Comparison of ENCODE assay signal across 13 cellular contexts in genomic region chr16:85498607-85499006, GRCh38.
DNase-seq lines count a peak whose midpoint lies in the region; ATAC-seq and TF ChIP-seq lines count a peak whose summit lies in the region.
"Had no signal": no experiment of that assay in that cellular context is flagged by ENCODE, and none has a peak within 500 bp of the region (broad histone marks: within the 10 kb centered on the region; RNA-seq: fewer than 3 reads in every experiment).

No MANE protein-coding gene starts in this region.

- peak; percentile 39 to 81 (median 71) for ATAC-seq in heart left ventricle
- ATAC-seq in effector memory CD8-positive, alpha-beta T cell (replicated peaks) = peak; percentile 17

- no peaks in the 10 kb centered on the region for H3K9me3 Mint-ChIP-seq in effector memory CD8-positive, alpha-beta T cell
- no peaks in the 10 kb centered on the region for H3K9me3 Mint-ChIP-seq in activated CD4-positive, alpha-beta memory T cell treated with anti-CD3 and anti-CD28 coated beads for 36 hours

- TF ChIP-seq EP300 in transverse colon (IDR thresholded peaks at IDR 0.05; ENCODE audit: low read depth) = no peak

- 0 out of 2 replicates have a peak overlapping the region, but pooled peaks have one; percentile 52 for H2AFZ ChIP-seq in Loucy (ENCODE audit: low read length)
- H2AFZ ChIP-seq: PC-9 had no signal

- no peak overlapping the region for H3K27ac Mint-ChIP-seq in effector memory CD8-positive, alpha-beta T cell
- no peak overlapping the region for H3K27ac Mint-ChIP-seq in activated CD4-positive, alpha-beta memory T cell treated with anti-CD3 and anti-CD28 coated beads for 36 hours
- H3K27ac Mint-ChIP-seq: endodermal cell had no signal

- H3K9me2 ChIP-seq in Loucy (replicated peaks; ENCODE audit: low read depth, low read length) = no peaks in the 10 kb centered on the region

- H3K9ac ChIP-seq in Loucy (ENCODE audit: low read depth, low read length, poor library complexity, severe bottlenecking) = peak overlapping the region; percentile 59

- WGBS in heart left ventricle, 4 donors = 62 to 81% (median 72%) methylated on average over 8 of the region's 8 CpGs
- WGBS in transverse colon (ENCODE audit: low coverage in 1 of 2), 2 donors = 59% methylated on average over 8 of the region's 8 CpGs; no CpG with 5 or more reads in 1 of the 2 donors

- no peaks in the 10 kb centered on the region for H3K27me3 Mint-ChIP-seq in effector memory CD8-positive, alpha-beta T cell
- H3K27me3 Mint-ChIP-seq in activated CD4-positive, alpha-beta memory T cell treated with anti-CD3 and anti-CD28 coated beads for 36 hours = no peaks in the 10 kb centered on the region

- no peak for TF ChIP-seq POLR2A in heart left ventricle (IDR thresholded peaks at IDR 0.05)
- no peak for TF ChIP-seq POLR2A in transverse colon (IDR thresholded peaks at IDR 0.05)

- H3K4me1 ChIP-seq in heart left ventricle (peaks cover 0 to 7% (median 0%) of the 10 kb centered on the region in 12 donors), right atrium auricular region (no peaks in the 10 kb centered on the region), Loucy (ENCODE audit: insufficient read depth, low read length, poor library complexity, severe bottlenecking) (peaks cover 13% of the 10 kb centered on the region), transverse colon (no peaks in the 10 kb centered on the region)
- H3K4me1 ChIP-seq: thyroid gland had no signal

- no peaks in the 10 kb centered on the region for H3K4me1 Mint-ChIP-seq in effector memory CD8-positive, alpha-beta T cell (ENCODE audit: low read depth in 2 of 2)
- no peaks in the 10 kb centered on the region for H3K4me1 Mint-ChIP-seq in activated CD4-positive, alpha-beta memory T cell treated with anti-CD3 and anti-CD28 coated beads for 36 hours (ENCODE audit: low read depth)
- H3K4me1 Mint-ChIP-seq: endodermal cell had no signal

- H3K27me3 ChIP-seq in heart left ventricle (no peaks in the 10 kb centered on the region), right atrium auricular region (no peaks in the 10 kb centered on the region), Loucy (ENCODE audit: insufficient read depth, low read length, poor library complexity, severe bottlenecking) (no peaks in the 10 kb centered on the region), transverse colon (no peaks in the 10 kb centered on the region)
- H3K27me3 ChIP-seq: thyroid gland had no signal

- DNase-seq in heart left ventricle (peak in 1 of 5 donors; percentile 69), right atrium auricular region (ENCODE audit: low spot score) (no peak), transverse colon (peak; percentile 74), hypothalamus (lab: John Stamatoyannopoulos, UW) (no peak)
- no peak for DNase-seq in effector memory CD8-positive, alpha-beta T cell
- no peak for DNase-seq in activated CD4-positive, alpha-beta memory T cell treated with anti-CD3 and anti-CD28 coated beads for 36 hours
- DNase-seq in effector CD8-positive, alpha-beta T cell (lab: John Stamatoyannopoulos, UW) = no peak
- DNase-seq: endodermal cell, NCI-H1417 treated with DMSO at 0.1 percent for 48 hours, PC-9, thyroid gland had no signal

- H3K9me3 ChIP-seq in heart left ventricle (no peaks in the 10 kb centered on the region), right atrium auricular region (no peaks in the 10 kb centered on the region), Loucy (ENCODE audit: insufficient read depth, low read depth, low read length) (no peaks in the 10 kb centered on the region), transverse colon (no peaks in the 10 kb centered on the region)
- H3K9me3 ChIP-seq: thyroid gland had no signal

- H3K4me3 Mint-ChIP-seq in effector memory CD8-positive, alpha-beta T cell = no peak overlapping the region
- H3K4me3 Mint-ChIP-seq in activated CD4-positive, alpha-beta memory T cell treated with anti-CD3 and anti-CD28 coated beads for 36 hours = no peak overlapping the region
- H3K4me3 Mint-ChIP-seq: endodermal cell had no signal

- H3K4me3 ChIP-seq in heart left ventricle (no peak overlapping the region), right atrium auricular region (no peak overlapping the region), Loucy (ENCODE audit: low read length, poor library complexity, severe bottlenecking) (peak overlapping the region; percentile 60), transverse colon (no peak overlapping the region)
- H3K4me3 ChIP-seq: PC-9, thyroid gland had no signal

- intact Hi-C loops in heart left ventricle (cut with DNase I) = no loop called here
- intact Hi-C loops in transverse colon (cut with DNase I; ENCODE audit: low total_unique reads) = no loop called here
- intact Hi-C loops in activated CD4-positive, alpha-beta memory T cell treated with anti-CD3 and anti-CD28 coated beads for 36 hours (cut with micrococcal nuclease) = no loop called here

- peak overlapping the region; percentile 73 for H3K4me2 ChIP-seq in Loucy (ENCODE audit: low read depth, low read length, poor library complexity, severe bottlenecking)
- H3K4me2 ChIP-seq: PC-9 had no signal

- in situ Hi-C loops in transverse colon (cut with MboI; ENCODE audit: low pct_ligation_motif_present in 1 of 4, low pct_unique_long_range_greater_than_20kb in 1 of 4, low sequenced_read_pairs in 3 of 4) = loop anchor here in 1 of 4 donors (10.0 kb wide), 1 partner anchor 64 kb away; no protein-coding TSS in a partner anchor

- no peaks in the 10 kb centered on the region for H3K79me2 ChIP-seq in Loucy (ENCODE audit: insufficient read depth, low read length)

- no peaks in the 10 kb centered on the region for H3K36me3 Mint-ChIP-seq in effector memory CD8-positive, alpha-beta T cell (ENCODE audit: insufficient read depth)
- no peaks in the 10 kb centered on the region for H3K36me3 Mint-ChIP-seq in activated CD4-positive, alpha-beta memory T cell treated with anti-CD3 and anti-CD28 coated beads for 36 hours

- 0 out of 2 replicates have a peak, but pooled peaks cover 3% of the 10 kb centered on the region for H3F3A ChIP-seq in Loucy (ENCODE audit: low read depth)

- TF ChIP-seq CTCF in heart left ventricle (IDR thresholded peaks at IDR 0.05) = no peak
- TF ChIP-seq CTCF in right atrium auricular region (IDR thresholded peaks at IDR 0.05) = no peak
- no peak for TF ChIP-seq CTCF in Loucy (conservative IDR thresholded peaks at IDR 0.05; ENCODE audit: low read length)
- no peak for TF ChIP-seq CTCF in transverse colon (IDR thresholded peaks at IDR 0.05)

- CTCF ChIA-PET in activated CD4-positive, alpha-beta memory T cell treated with anti-CD3 and anti-CD28 coated beads for 36 hours (lab: Charles Lee) = interaction anchor here (1.4 kb wide), 1 partner anchor 117 kb away, joined by 3 read pairs; no protein-coding TSS in a partner anchor

- H4K20me1 ChIP-seq in Loucy (ENCODE audit: insufficient read depth, low read length, poor library complexity, severe bottlenecking) = no peaks in the 10 kb centered on the region

- H3K27ac ChIP-seq in heart left ventricle = no peak overlapping the region
- no peak overlapping the region for H3K27ac ChIP-seq in right atrium auricular region
- H3K27ac ChIP-seq in transverse colon = no peak overlapping the region
- H3K27ac ChIP-seq: HL-60, PC-9, thyroid gland had no signal

- H3K36me3 ChIP-seq in heart left ventricle (no peaks in the 10 kb centered on the region), right atrium auricular region (no peaks in the 10 kb centered on the region), Loucy (ENCODE audit: insufficient read depth, low read length) (no peaks in the 10 kb centered on the region), transverse colon (no peaks in the 10 kb centered on the region)
- H3K36me3 ChIP-seq: thyroid gland had no signal

- POLR2A ChIA-PET in activated CD4-positive, alpha-beta memory T cell treated with anti-CD3 and anti-CD28 coated beads for 36 hours (lab: Charles Lee) = no interaction called here
